In genomic region chr12:53963434-53964314, GRCh38 we compare ENCODE assay signal across 24 cellular contexts. TPM values are rescaled to one million over a fixed set of nuclear protein-coding genes. Genes with fewer than 3 reads are reported as not detected.
DNase-seq lines count a peak whose midpoint lies in the region; ATAC-seq, FAIRE-seq and TF ChIP-seq lines count a peak whose summit lies in the region.
"Had no signal": no experiment of that assay in that cellular context is flagged by ENCODE, and none has a peak within 500 bp of the region (broad histone marks: within the 10 kb centered on the region; RNA-seq: fewer than 3 reads in every experiment).

No MANE protein-coding gene starts in this region.

- DNase-seq in AG04450 (ENCODE audit: low read depth, low spot score): no peak
- peak; percentile 73 for DNase-seq in H7
- DNase-seq in astrocyte (ENCODE audit: low read depth): no peak
- DNase-seq in natural killer cell treated with Interleukin-12 subunit alpha and Interleukin-12 subunit beta and Interleukin-15 and Interleukin-18, amount 100 ng/mL, for 72 hours (ENCODE audit: low spot score): no peak
- no peak for DNase-seq in hippocampal formation (lab: John Stamatoyannopoulos, UW)
- DNase-seq: activated CD4-positive, alpha-beta T cell treated with anti-CD3 and anti-CD28 coated beads for 1 hour; activated CD8-positive, alpha-beta memory T cell treated with anti-CD3 and anti-CD28 coated beads, Interleukin-2, amount 50 U/mL, for 4 hours; activated naive CD4-positive, alpha-beta T cell treated with anti-CD3 and anti-CD28 coated beads, Interleukin-2, amount 50 U/mL, for 16 hours; dermis blood vessel endothelial cell; GDM1; NCI-H1048; NCI-H2081 treated with DMSO at 0.1 percent for 48 hours; NCI-H526 treated with DMSO at 0.1 percent for 48 hours; stimulated activated CD4-positive, alpha-beta T cell treated with anti-CD3 and anti-CD28 coated beads, Interleukin-2, amount 100 ng/mL, for 24 hours; T-helper 9 cell had no signal

- CTCF ChIA-PET in AG04450 (lab: Charles Lee): interaction anchor here (0.6 kb wide), 1 partner anchor 228 kb away, joined by 3 read pairs; no protein-coding TSS in a partner anchor

- H3K4me3 ChIP-seq in AG04450 (ENCODE audit: low read depth, low read length): no peak overlapping the region
- no peak overlapping the region for H3K4me3 ChIP-seq in H7 (ENCODE audit: insufficient read depth, low read depth, low read length)
- H3K4me3 ChIP-seq in astrocyte (ENCODE audit: insufficient read depth, low read depth, low read length): no peak overlapping the region
- H3K4me3 ChIP-seq: GM12878 had no signal

- peaks cover 3% of the 10 kb centered on the region; the same call in 1 of the 2 replicates for H3K9me3 ChIP-seq in AG04450 (ENCODE audit: control insufficient read depth, insufficient read depth, low read length)
- H3K9me3 ChIP-seq in astrocyte (ENCODE audit: insufficient read depth, low read depth, low read length): peaks cover 7% of the 10 kb centered on the region
- H3K9me3 ChIP-seq: neutrophil had no signal

- H3K4me1 ChIP-seq in astrocyte (ENCODE audit: insufficient read depth, low read length): no peaks in the 10 kb centered on the region

- TF ChIP-seq CTCF in AG04450 (IDR thresholded peaks at IDR 0.05; ENCODE audit: low read depth, low read length): no peak
- TF ChIP-seq CTCF in astrocyte (IDR thresholded peaks at IDR 0.05; ENCODE audit: insufficient read depth, low read depth, low read length): no peak

- no peak for FAIRE-seq in astrocyte (lab: Jason Lieb, UNC)
- FAIRE-seq: GM12878, islet of Langerhans had no signal

- no peaks in the 10 kb centered on the region for H3K36me3 Mint-ChIP-seq in astrocyte (ENCODE audit: low read depth, unreplicated experiment)
- H3K36me3 Mint-ChIP-seq in natural killer cell treated with Interleukin-12 subunit alpha and Interleukin-12 subunit beta and Interleukin-15 and Interleukin-18, amount 100 ng/mL, for 72 hours: no peaks in the 10 kb centered on the region

- POLR2A ChIA-PET in AG04450 (lab: Yijun Ruan, JAX): no interaction called here

- ATAC-seq in natural killer cell treated with Interleukin-12 subunit alpha and Interleukin-12 subunit beta and Interleukin-15 and Interleukin-18, amount 100 ng/mL, for 72 hours: no peak
- no peak for ATAC-seq in HG03175 (IDR thresholded peaks at IDR 0.05; ENCODE audit: unreplicated experiment)
- no peak for ATAC-seq in HG02623 (IDR thresholded peaks at IDR 0.05; ENCODE audit: unreplicated experiment)
- ATAC-seq in GM21515 (IDR thresholded peaks at IDR 0.05; ENCODE audit: unreplicated experiment): no peak
- ATAC-seq: esophagus mucosa, GM12878 had no signal

- H4K20me1 ChIP-seq in astrocyte (ENCODE audit: insufficient read depth, low read length): no peaks in the 10 kb centered on the region

- H3K4me2 ChIP-seq in astrocyte (ENCODE audit: low read length): no peak overlapping the region

- H3K36me3 ChIP-seq in H7 (replicated peaks; ENCODE audit: control insufficient read depth, insufficient read depth, low read length) (no peaks in the 10 kb centered on the region), astrocyte (ENCODE audit: insufficient read depth, low read length) (no peaks in the 10 kb centered on the region)
- H3K36me3 ChIP-seq: neutrophil had no signal

- H3K4me1 Mint-ChIP-seq in astrocyte (ENCODE audit: low read depth, unreplicated experiment): no peaks in the 10 kb centered on the region
- peaks cover 35 to 37% of the 10 kb centered on the region in 2 donors for H3K4me1 Mint-ChIP-seq in natural killer cell treated with Interleukin-12 subunit alpha and Interleukin-12 subunit beta and Interleukin-15 and Interleukin-18, amount 100 ng/mL, for 72 hours (ENCODE audit: low read depth in 2 of 2)

- peaks cover 90% of the 10 kb centered on the region for H3K27me3 Mint-ChIP-seq in astrocyte (ENCODE audit: low read depth, unreplicated experiment)
- peaks cover 67 to 86% of the 10 kb centered on the region in 2 donors for H3K27me3 Mint-ChIP-seq in natural killer cell treated with Interleukin-12 subunit alpha and Interleukin-12 subunit beta and Interleukin-15 and Interleukin-18, amount 100 ng/mL, for 72 hours

- H3K27ac Mint-ChIP-seq in astrocyte (ENCODE audit: unreplicated experiment): no peak overlapping the region
- H3K27ac Mint-ChIP-seq in natural killer cell treated with Interleukin-12 subunit alpha and Interleukin-12 subunit beta and Interleukin-15 and Interleukin-18, amount 100 ng/mL, for 72 hours: no peak overlapping the region

- H3K27ac ChIP-seq in AG04450 (ENCODE audit: low read depth, low read length) (peak overlapping the region; percentile 11), astrocyte (ENCODE audit: low read depth, low read length) (no peak overlapping the region)
- H3K27ac ChIP-seq: neutrophil had no signal

- no peak overlapping the region for H2AFZ ChIP-seq in astrocyte (ENCODE audit: low read depth, low read length)

- peak overlapping the region; percentile 60 for H3K4me3 Mint-ChIP-seq in astrocyte (ENCODE audit: unreplicated experiment)
- peak overlapping the region; percentile 16 for H3K4me3 Mint-ChIP-seq in natural killer cell treated with Interleukin-12 subunit alpha and Interleukin-12 subunit beta and Interleukin-15 and Interleukin-18, amount 100 ng/mL, for 72 hours

- H3K27me3 ChIP-seq in AG04450 (ENCODE audit: control insufficient read depth, insufficient read depth, low read length) (peaks cover 98% of the 10 kb centered on the region), H7 (ENCODE audit: control insufficient read depth, insufficient read depth, low read length) (peaks cover 100% of the 10 kb centered on the region), astrocyte (ENCODE audit: insufficient read depth, low read length) (peaks cover 95% of the 10 kb centered on the region)

- no peaks in the 10 kb centered on the region for H3K79me2 ChIP-seq in astrocyte (ENCODE audit: insufficient read depth, low read length)

- peaks cover 29% of the 10 kb centered on the region for H3K9me3 Mint-ChIP-seq in astrocyte (ENCODE audit: unreplicated experiment)
- no peaks in the 10 kb centered on the region for H3K9me3 Mint-ChIP-seq in natural killer cell treated with Interleukin-12 subunit alpha and Interleukin-12 subunit beta and Interleukin-15 and Interleukin-18, amount 100 ng/mL, for 72 hours

- no peak overlapping the region for H3K9ac ChIP-seq in astrocyte (ENCODE audit: low read length)

RNA-seq across cellular contexts. Expression of gene HOXC12, which starts 9.0 kb away (rescaled TPM):
- polyA plus RNA-seq in AG04450 (2011; rRNA removed): not detected in 2 replicates
- not detected in 2 replicates for polyA minus RNA-seq in AG04450 (2011; rRNA and poly(A)+ RNA removed)
- total RNA-seq in H7 (2014; rRNA removed; shearing (Covaris generic)): not detected in 2 replicates
- total RNA-seq in astrocyte: not detected in 2 replicates
- not detected for total RNA-seq in natural killer cell treated with Interleukin-12 subunit alpha and Interleukin-12 subunit beta and Interleukin-15 and Interleukin-18, amount 100 ng/mL, for 72 hours
- total RNA-seq: dermis blood vessel endothelial cell, esophagus mucosa, GM12878, mesenteric fat pad, OCI-LY7 had no signal
- polyA plus RNA-seq: GM12878 had no signal

RNA-seq across cellular contexts. Expression of gene HOXC11, which starts 9.3 kb away (rescaled TPM):
- polyA plus RNA-seq in AG04450 (2011; rRNA removed): not detected in 2 replicates
- not detected in 2 replicates for polyA minus RNA-seq in AG04450 (2011; rRNA and poly(A)+ RNA removed)
- not detected in 2 replicates for total RNA-seq in H7 (2014; rRNA removed; shearing (Covaris generic))
- total RNA-seq in astrocyte: not detected in 2 replicates
- not detected for total RNA-seq in natural killer cell treated with Interleukin-12 subunit alpha and Interleukin-12 subunit beta and Interleukin-15 and Interleukin-18, amount 100 ng/mL, for 72 hours
- total RNA-seq: dermis blood vessel endothelial cell, GM12878, mesenteric fat pad had no signal
- polyA plus RNA-seq: GM12878 had no signal

RNA-seq across cellular contexts. Expression of gene HOTAIR, which starts 11.1 kb away (rescaled TPM):
- polyA plus RNA-seq in AG04450 (2011; rRNA removed): not detected in 2 replicates
- not detected in 2 replicates for polyA minus RNA-seq in AG04450 (2011; rRNA and poly(A)+ RNA removed)
- total RNA-seq in H7 (2014; rRNA removed; shearing (Covaris generic)): not detected in 2 replicates
- not detected in 2 replicates for total RNA-seq in astrocyte
- not detected for total RNA-seq in natural killer cell treated with Interleukin-12 subunit alpha and Interleukin-12 subunit beta and Interleukin-15 and Interleukin-18, amount 100 ng/mL, for 72 hours
- total RNA-seq: dermis blood vessel endothelial cell, esophagus mucosa, GM12878, mesenteric fat pad had no signal
- polyA plus RNA-seq: GM12878 had no signal

RNA-seq across cellular contexts. Expression of gene HOXC10, which starts 21.3 kb away (rescaled TPM):
- polyA plus RNA-seq in AG04450 (2011; rRNA removed): not detected in 2 replicates
- polyA minus RNA-seq in AG04450 (2011; rRNA and poly(A)+ RNA removed): not detected in 2 replicates
- total RNA-seq in H7 (2014; rRNA removed; shearing (Covaris generic)): not detected in 2 replicates
- total RNA-seq in astrocyte: not detected in 2 replicates
- total RNA-seq in natural killer cell treated with Interleukin-12 subunit alpha and Interleukin-12 subunit beta and Interleukin-15 and Interleukin-18, amount 100 ng/mL, for 72 hours: not detected
- polyA plus RNA-seq: GM12878 had no signal

RNA-seq across cellular contexts. Expression of gene HOXC13, which starts 25.0 kb away (rescaled TPM):
- not detected in 2 replicates for polyA plus RNA-seq in AG04450 (2011; rRNA removed)
- not detected in 2 replicates for polyA minus RNA-seq in AG04450 (2011; rRNA and poly(A)+ RNA removed)
- not detected in 2 replicates for total RNA-seq in H7 (2014; rRNA removed; shearing (Covaris generic))
- total RNA-seq in astrocyte: not detected in 2 replicates
- total RNA-seq in natural killer cell treated with Interleukin-12 subunit alpha and Interleukin-12 subunit beta and Interleukin-15 and Interleukin-18, amount 100 ng/mL, for 72 hours: not detected
- total RNA-seq: dermis blood vessel endothelial cell, GM12878, mesenteric fat pad had no signal
- polyA plus RNA-seq: GM12878 had no signal
